In the genomic region with DNA sequence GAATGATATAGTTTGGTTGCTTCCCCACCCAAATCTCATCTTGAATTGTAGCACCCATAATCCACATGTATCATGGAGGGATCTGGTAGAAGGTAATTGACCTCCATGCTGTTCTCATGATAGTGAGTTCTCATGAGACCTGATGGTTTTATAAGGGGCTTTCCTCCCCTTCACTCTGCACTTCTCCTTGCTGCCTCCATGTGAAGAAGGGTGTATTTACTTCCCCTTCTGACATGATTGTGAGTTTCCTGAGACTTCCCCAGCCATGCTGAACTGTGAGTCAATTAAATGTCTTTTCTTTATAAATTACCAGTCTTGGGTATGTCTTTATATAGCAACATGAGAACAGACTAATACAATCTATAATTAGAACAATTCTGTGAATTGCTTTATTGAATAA, we compare ENCODE assay signal across 33 cellular contexts. TPM values are rescaled to one million over a fixed set of nuclear protein-coding genes. Genes with fewer than 3 reads are reported as not detected.
"Had no signal": no experiment of that assay in that cellular context is flagged by ENCODE, and none has a peak within 500 bp of the region (broad histone marks: within the 10 kb centered on the region; RNA-seq: fewer than 3 reads in every experiment).

No MANE protein-coding gene starts in this region.

- H3K27me3 Mint-ChIP-seq: activated T-helper 17 cell treated with anti-CD3 and anti-CD28 coated beads, Interleukin-2, amount 50 U/mL, for 72 hours had no signal

- H3K27me3 ChIP-seq: brain microvascular endothelial cell had no signal

- H3K36me3 ChIP-seq: brain microvascular endothelial cell had no signal

- H3K4me3 Mint-ChIP-seq: activated CD8-positive, alpha-beta T cell treated with anti-CD3 and anti-CD28 coated beads for 36 hours; activated naive CD8-positive, alpha-beta T cell treated with anti-CD3 and anti-CD28 coated beads for 36 hours; activated T-cell treated with anti-CD3 and anti-CD28 coated beads, Interleukin-2, amount 50 U/mL, for 72 hours; activated T-helper 17 cell treated with anti-CD3 and anti-CD28 coated beads, Interleukin-2, amount 50 U/mL, for 72 hours had no signal

- H3K4me3 ChIP-seq: PC-9 had no signal

- H3K4me1 Mint-ChIP-seq: activated naive CD8-positive, alpha-beta T cell treated with anti-CD3 and anti-CD28 coated beads for 36 hours; activated T-helper 17 cell treated with anti-CD3 and anti-CD28 coated beads, Interleukin-2, amount 50 U/mL, for 72 hours had no signal

- H3K27ac Mint-ChIP-seq: activated CD8-positive, alpha-beta T cell treated with anti-CD3 and anti-CD28 coated beads for 36 hours; activated naive CD8-positive, alpha-beta T cell treated with anti-CD3 and anti-CD28 coated beads for 36 hours; activated T-cell treated with anti-CD3 and anti-CD28 coated beads, Interleukin-2, amount 50 U/mL, for 72 hours; activated T-helper 17 cell treated with anti-CD3 and anti-CD28 coated beads, Interleukin-2, amount 50 U/mL, for 72 hours had no signal

- ATAC-seq: activated CD8-positive, alpha-beta T cell treated with anti-CD3 and anti-CD28 coated beads for 36 hours; activated T-cell treated with anti-CD3 and anti-CD28 coated beads, Interleukin-2, amount 50 U/mL, for 72 hours; activated T-helper 17 cell treated with anti-CD3 and anti-CD28 coated beads, Interleukin-2, amount 50 U/mL, for 72 hours; Right ventricle myocardium inferior; SK-N-SH treated with all-trans-retinoic acid at 6 μM for 48 hours had no signal

- H3K4me2 ChIP-seq: PC-9 had no signal

- H2AFZ ChIP-seq: PC-9 had no signal

- DNase-seq: activated CD4-positive, alpha-beta T cell treated with anti-CD3 and anti-CD28 coated beads for 1 hour; activated CD4-positive, alpha-beta T cell treated with anti-CD3 and anti-CD28 coated beads for 48 hours; activated CD4-positive, CD25-positive, alpha-beta regulatory T cell; activated CD8-positive, alpha-beta T cell treated with anti-CD3 and anti-CD28 coated beads for 36 hours; activated effector memory CD4-positive, alpha-beta T cell treated with anti-CD3 and anti-CD28 coated beads, Interleukin-2, amount 50 U/mL, for 16 hours; activated naive CD4-positive, alpha-beta T cell; activated naive CD4-positive, alpha-beta T cell treated with anti-CD3 and anti-CD28 coated beads, Interleukin-2, amount 50 U/mL, for 16 hours; activated naive CD8-positive, alpha-beta T cell treated with anti-CD3 and anti-CD28 coated beads for 36 hours; activated T-cell treated with anti-CD3 and anti-CD28 coated beads, Interleukin-2, amount 50 U/mL, for 1 hour; activated T-cell treated with anti-CD3 and anti-CD28 coated beads, Interleukin-2, amount 50 U/mL, for 72 hours; amniotic stem cell; aorta; brain microvascular endothelial cell; central memory CD4-positive, alpha-beta T cell; NCI-H1105; NCI-H1436; NCI-H1694; NCI-H2029; NCI-H510A; NCI-H526; NCI-H748 treated with DMSO at 0.1 percent for 48 hours; PC-9; SIG-M5; SW 1271; T-helper 1 cell; T-helper 2 cell; T-helper 9 cell had no signal

- H3K27ac ChIP-seq: brain microvascular endothelial cell, PC-9, RWPE1, VCaP had no signal

RNA-seq across cellular contexts. Expression of a gene that starts 11.9 kb away (rescaled TPM):
- total RNA-seq: M059J had no signal
